ENCODE assay signal across 10 cellular contexts in the genomic region with DNA sequence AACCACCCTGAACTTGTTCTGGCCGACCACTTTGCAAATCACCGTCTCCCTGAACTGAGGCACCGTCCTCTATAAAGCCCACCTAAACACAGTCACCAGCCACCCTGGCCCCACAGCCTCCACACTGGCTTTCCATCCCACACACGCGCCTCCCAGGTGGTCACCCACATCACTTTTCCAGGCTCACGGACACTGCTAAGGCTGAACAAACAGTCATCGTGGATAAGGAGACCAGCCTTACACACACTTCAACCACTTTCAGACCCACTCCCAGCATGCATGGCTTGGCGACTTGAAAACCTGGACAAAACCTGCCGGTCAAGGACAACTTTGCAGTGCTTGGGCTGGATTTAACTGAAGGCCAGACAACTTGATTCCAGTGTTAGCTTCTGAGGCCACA. TPM values are rescaled to one million over a fixed set of nuclear protein-coding genes. Genes with fewer than 3 reads are reported as not detected.
DNase-seq lines count a peak whose midpoint lies in the region; ATAC-seq and TF ChIP-seq lines count a peak whose summit lies in the region.
"Had no signal": no experiment of that assay in that cellular context is flagged by ENCODE, and none has a peak within 500 bp of the region (broad histone marks: within the 10 kb centered on the region; RNA-seq: fewer than 3 reads in every experiment).

No MANE protein-coding gene starts in this region.

- no peak for ATAC-seq in IMR-90 (ENCODE audit: low read depth)

- peak overlapping the region in 7 of 8 donors; percentile 62 to 89 (median 75) for H3K4me3 Mint-ChIP-seq in CD4-positive, alpha-beta memory T cell
- H3K4me3 Mint-ChIP-seq: neural crest cell had no signal

- no peak overlapping the region for H3K4me3 ChIP-seq in CD4-positive, alpha-beta memory T cell (ENCODE audit: low read length in 2 of 2)
- H3K4me3 ChIP-seq in IMR-90 (ENCODE audit: insufficient read depth, low read depth, low read length) (no peak overlapping the region), neuronal stem cell (ENCODE audit: low read length in 2 of 2) (no peak overlapping the region)

- intact Hi-C loops in CD4-positive, alpha-beta memory T cell (cut with micrococcal nuclease), result loop anchor here (5.0 kb wide), 1 partner anchor 36 kb away; no protein-coding TSS in a partner anchor
- intact Hi-C loops in IMR-90 (cut with micrococcal nuclease), result loop anchor here (5.0 kb wide), 1 partner anchor 36 kb away; no protein-coding TSS in a partner anchor

- H3K4ac ChIP-seq in IMR-90 (ENCODE audit: low read depth, low read length) (no peak overlapping the region), neuronal stem cell (ENCODE audit: low read length) (no peak overlapping the region)

- peaks cover 99% of the 10 kb centered on the region for H4K20me1 ChIP-seq in IMR-90 (ENCODE audit: insufficient read depth, low read length)

- no peak for TF ChIP-seq CTCF in IMR-90 (conservative IDR thresholded peaks at IDR 0.05; ENCODE audit: low read depth, low read length)

- H4K5ac ChIP-seq in IMR-90 (ENCODE audit: low read depth, low read length), result no peak overlapping the region

- no peaks in the 10 kb centered on the region for H3K27me3 Mint-ChIP-seq in CD4-positive, alpha-beta memory T cell

- 96% methylated on average over 9 of the region's 9 CpGs; no CpG with 5 or more reads in 1 of the 2 experiments for WGBS in IMR-90 (ENCODE audit: extremely low coverage in 2 of 2, insufficient read length in 1 of 2), 2 experiments
- WGBS in neuronal stem cell (ENCODE audit: extremely low coverage in 2 of 2, insufficient read length in 2 of 2, insufficient replicate concordance in 1 of 2), 2 donors, result no CpG with 5 or more reads among the region's 9 CpGs

- H2BK12ac ChIP-seq in neuronal stem cell (ENCODE audit: low read length), result no peak overlapping the region

- peak overlapping the region; percentile 14 for H3K27ac ChIP-seq in CD4-positive, alpha-beta memory T cell (ENCODE audit: low read depth, low read length)
- H3K27ac ChIP-seq in IMR-90 (ENCODE audit: insufficient read depth, low read length) (no peak overlapping the region), neuronal stem cell (replicated peaks; ENCODE audit: low read length) (no peak overlapping the region)

- H3K9me3 ChIP-seq in CD4-positive, alpha-beta memory T cell (ENCODE audit: control insufficient read depth in 1 of 2, low read length in 2 of 2), result no peaks in the 10 kb centered on the region
- H3K9me3 ChIP-seq in IMR-90 (ENCODE audit: control insufficient read depth, insufficient read depth, low read length) (no peaks in the 10 kb centered on the region), neuronal stem cell (replicated peaks in 1 of 2; ENCODE audit: control insufficient read depth in 2 of 2, insufficient read depth in 1 of 2, low read depth in 1 of 2, low read length in 2 of 2) (no peaks in the 10 kb centered on the region)

- H3K18ac ChIP-seq in IMR-90 (ENCODE audit: low read depth, low read length) (no peak overlapping the region), neuronal stem cell (ENCODE audit: low read length) (no peak overlapping the region)

- H4K91ac ChIP-seq in IMR-90 (ENCODE audit: insufficient read depth, low read depth, low read length), result no peak overlapping the region
- no peak overlapping the region for H4K91ac ChIP-seq in neuronal stem cell (ENCODE audit: low read depth, low read length, poor library complexity)

- H2BK15ac ChIP-seq in IMR-90 (ENCODE audit: low read depth, low read length), result no peak overlapping the region
- H2BK15ac ChIP-seq in neuronal stem cell (ENCODE audit: low read length), result no peak overlapping the region

- TF ChIP-seq POLR2A in IMR-90 (IDR thresholded peaks at IDR 0.05; ENCODE audit: low read depth, low read length), result no peak

- H2BK5ac ChIP-seq in IMR-90 (ENCODE audit: low read depth, low read length, poor library complexity, severe bottlenecking) (no peak overlapping the region), neuronal stem cell (ENCODE audit: low read length) (no peak overlapping the region)

- DNase-seq in CD4-positive, alpha-beta memory T cell, result no peak
- DNase-seq in IMR-90 (no peak), astrocyte of the hippocampus (ENCODE audit: low read depth, low spot score) (peak; percentile 33), neuronal stem cell (ENCODE audit: low spot score) (no peak), NK-92 (lab: John Stamatoyannopoulos, UW; ENCODE audit: unreplicated experiment) (no peak), SW480 (ENCODE audit: low spot score) (no peak)
- no peak for DNase-seq in activated CD4-positive, CD25-positive, alpha-beta regulatory T cell treated with anti-CD3 and anti-CD28 coated beads, Interleukin-2, amount 50 U/mL, for 72 hours
- DNase-seq: erythroblast had no signal

- H3K36me3 Mint-ChIP-seq in CD4-positive, alpha-beta memory T cell, result no peaks in the 10 kb centered on the region
- H3K36me3 Mint-ChIP-seq: IgD-negative memory B cell had no signal

- H3K9ac ChIP-seq in IMR-90 (ENCODE audit: low read depth, low read length) (no peak overlapping the region), neuronal stem cell (ENCODE audit: low read depth, low read length, poor library complexity) (no peak overlapping the region)

- POLR2A ChIA-PET in CD4-positive, alpha-beta memory T cell (lab: Charles Lee; ENCODE audit: partially characterized antibody), result interaction anchor here (1.1 to 6.4 kb wide), 4 partner anchors 9 to 235 kb away, joined by 3 to 64 read pairs (median 10); partner anchors contain the start of genes CHSY1 and SNRPA1
- POLR2A ChIA-PET in IMR-90 (lab: Charles Lee; ENCODE audit: unreplicated experiment), result no interaction called here

- H3K23ac ChIP-seq in IMR-90 (ENCODE audit: low read depth, low read length), result peak overlapping the region; percentile 20; the same call in 1 of the 2 replicates
- H3K23ac ChIP-seq in neuronal stem cell (ENCODE audit: low read depth, low read length, poor library complexity), result peak overlapping the region; percentile 32

- dilution Hi-C loops in IMR-90 (cut with HindIII; ENCODE audit: low sequenced_read_pairs, unreplicated experiment), result no loop called here

- no peak overlapping the region for H2BK120ac ChIP-seq in IMR-90 (ENCODE audit: low read depth, low read length)
- H2BK120ac ChIP-seq in neuronal stem cell (ENCODE audit: low read depth, low read length), result no peak overlapping the region

- no peaks in the 10 kb centered on the region for H3K27me3 ChIP-seq in CD4-positive, alpha-beta memory T cell (ENCODE audit: insufficient read depth, low read length)
- H3K27me3 ChIP-seq in IMR-90 (ENCODE audit: control insufficient read depth, insufficient read depth, low read length), result no peaks in the 10 kb centered on the region
- peaks cover 0 to 5% (median 0%) of the 10 kb centered on the region in 3 experiments for H3K27me3 ChIP-seq in neuronal stem cell (ENCODE audit: control insufficient read depth in 3 of 3, insufficient read depth in 3 of 3, low read depth in 1 of 3, low read length in 3 of 3)

- peak overlapping the region; percentile 82 to 97 (median 89) for H3K27ac Mint-ChIP-seq in CD4-positive, alpha-beta memory T cell

- H3K79me1 ChIP-seq in IMR-90 (ENCODE audit: low read depth in 1 of 2, low read length in 2 of 2), result peaks cover 4 to 78% of the 10 kb centered on the region in 2 experiments; a peak in 2 of 4 replicates
- H3K79me1 ChIP-seq in neuronal stem cell (ENCODE audit: low read depth, low read length), result peaks cover 15% of the 10 kb centered on the region

- peaks cover 96% of the 10 kb centered on the region for H3K4me1 ChIP-seq in CD4-positive, alpha-beta memory T cell (ENCODE audit: insufficient read depth, low read length)
- peaks cover 41% of the 10 kb centered on the region for H3K4me1 ChIP-seq in IMR-90 (ENCODE audit: control insufficient read depth, insufficient read depth, low read length)
- peaks cover 0 to 7% of the 10 kb centered on the region in 2 donors for H3K4me1 ChIP-seq in neuronal stem cell (ENCODE audit: control insufficient read depth in 2 of 2, insufficient read depth in 1 of 2, low read depth in 1 of 2, low read length in 2 of 2)

- H3K4me1 Mint-ChIP-seq in CD4-positive, alpha-beta memory T cell, result peaks cover 69 to 99% (median 80%) of the 10 kb centered on the region in 4 donors

- TF ChIP-seq RAD21 in IMR-90 (IDR thresholded peaks at IDR 0.05; ENCODE audit: low read length), result no peak

- H3K14ac ChIP-seq in IMR-90 (replicated peaks; ENCODE audit: low read depth, low read length) (no peak overlapping the region), neuronal stem cell (ENCODE audit: low read length) (no peak overlapping the region)

- H3K56ac ChIP-seq in IMR-90 (ENCODE audit: extremely low read depth, insufficient read depth, low read length), result no peak overlapping the region

- no peaks in the 10 kb centered on the region for H3K36me3 ChIP-seq in CD4-positive, alpha-beta memory T cell (ENCODE audit: insufficient read depth, low read length)
- H3K36me3 ChIP-seq in IMR-90 (ENCODE audit: control insufficient read depth, insufficient read depth, low read length), result peaks cover 18% of the 10 kb centered on the region
- H3K36me3 ChIP-seq in neuronal stem cell (replicated peaks in 1 of 2; ENCODE audit: control insufficient read depth in 2 of 2, insufficient read depth in 2 of 2, low read length in 2 of 2), result peaks cover 5 to 63% of the 10 kb centered on the region in 2 donors

- no peak overlapping the region for H2BK20ac ChIP-seq in IMR-90 (ENCODE audit: low read depth, low read length)

- H3K9me3 Mint-ChIP-seq in CD4-positive, alpha-beta memory T cell, result no peaks in the 10 kb centered on the region
- H3K9me3 Mint-ChIP-seq: IgD-negative memory B cell, neural crest cell had no signal

- no TSS peak for BruUV-seq in IMR-90 (replicated peaks; lab: Mats Ljungman, UMichigan)

- H2AFZ ChIP-seq in IMR-90 (replicated peaks; ENCODE audit: low read length, poor library complexity), result no peak overlapping the region
- no peak overlapping the region for H2AFZ ChIP-seq in neuronal stem cell (ENCODE audit: low read length)

- H4K8ac ChIP-seq in IMR-90 (ENCODE audit: low read depth in 2 of 2, low read length in 2 of 2) (no peak overlapping the region), neuronal stem cell (ENCODE audit: low read depth, low read length) (no peak overlapping the region)

- H3K4me2 ChIP-seq in IMR-90 (ENCODE audit: low read depth, low read length) (no peak overlapping the region; the same call in 1 of the 2 replicates), neuronal stem cell (ENCODE audit: insufficient read depth, low read length, poor library complexity, severe bottlenecking) (no peak overlapping the region)

- H2AK5ac ChIP-seq in IMR-90 (ENCODE audit: low read depth, low read length), result no peak overlapping the region
- no peak overlapping the region for H2AK5ac ChIP-seq in neuronal stem cell (ENCODE audit: low read depth, low read length)

- H3K9me1 ChIP-seq in IMR-90 (ENCODE audit: insufficient read depth, low read length), result peaks cover 44% of the 10 kb centered on the region

- CTCF ChIA-PET in CD4-positive, alpha-beta memory T cell (lab: Charles Lee; ENCODE audit: partially characterized antibody), result interaction anchor here (1.1 to 6.1 kb wide), 9 partner anchors 9 to 398 kb away, joined by 3 to 33 read pairs (median 8); partner anchors contain the start of gene CHSY1
- CTCF ChIA-PET in IMR-90 (lab: Yijun Ruan, JAX), result no interaction called here

- peak overlapping the region; percentile 20 for H2AK9ac ChIP-seq in IMR-90 (replicated peaks; ENCODE audit: low read depth, low read length, poor library complexity)

- in situ Hi-C loops in IMR-90 (cut with MboI; ENCODE audit: low sequenced_read_pairs), result no loop called here

RNA-seq across cellular contexts. Expression of gene CHSY1, which starts 8.4 kb away (rescaled TPM):
- 10 to 100 TPM; 11.1 to 11.9 TPM for total RNA-seq in CD4-positive, alpha-beta memory T cell
- polyA plus RNA-seq in CD4-positive, alpha-beta memory T cell, result 1 to 10 TPM in 1 of 2 donors, under 1 TPM in 1; 0.64 to 2.7 TPM
- total RNA-seq in IMR-90 (2012; rRNA removed), result 53.2 and 55.3 TPM in 2 replicates
- 40.5 and 40.9 TPM in 2 replicates for polyA plus RNA-seq in IMR-90 (2012; rRNA removed)
- polyA plus RNA-seq in IMR-90 (2012; cell fraction: cytosol; rRNA removed), result 12.6 and 25.0 TPM in 2 replicates
- polyA plus RNA-seq in IMR-90 (2012; cell fraction: nucleus; rRNA removed; ENCODE audit: low replicate concordance), result 7.3 and 45.0 TPM in 2 replicates
- 21.2 TPM for polyA plus RNA-seq in neuronal stem cell (2013, experiment 1 of 2)
- polyA plus RNA-seq in neuronal stem cell (2013, experiment 2 of 2), result 19.4 TPM

RNA-seq across cellular contexts. Expression of gene SELENOS, which starts 33.9 kb away (rescaled TPM):
- 10 to 100 TPM; 49.1 to 53.8 TPM for total RNA-seq in CD4-positive, alpha-beta memory T cell
- polyA plus RNA-seq in CD4-positive, alpha-beta memory T cell, result 100 to 1,000 TPM in 1 of 2 donors, 10 to 100 TPM in 1; 69.8 to 112 TPM
- 39.8 and 67.5 TPM in 2 replicates for total RNA-seq in IMR-90 (2012; rRNA removed)
- polyA plus RNA-seq in IMR-90 (2012; rRNA removed), result 73.9 and 77.1 TPM in 2 replicates
- 61.9 and 89.3 TPM in 2 replicates for polyA plus RNA-seq in IMR-90 (2012; cell fraction: cytosol; rRNA removed)
- polyA plus RNA-seq in IMR-90 (2012; cell fraction: nucleus; rRNA removed; ENCODE audit: low replicate concordance), result 72.4 and 84.7 TPM in 2 replicates
- polyA plus RNA-seq in neuronal stem cell (2013, experiment 1 of 2), result 27.7 TPM
- polyA plus RNA-seq in neuronal stem cell (2013, experiment 2 of 2), result 28.7 TPM

RNA-seq across cellular contexts. Expression of gene SNRPA1, which starts 51.6 kb away (rescaled TPM):
- 100 to 1,000 TPM in 1 of 2 experiments, 10 to 100 TPM in 1; 90.5 to 100 TPM for total RNA-seq in CD4-positive, alpha-beta memory T cell
- polyA plus RNA-seq in CD4-positive, alpha-beta memory T cell, result 10 to 100 TPM; 76.6 to 82.0 TPM
- 37.1 and 47.5 TPM in 2 replicates for total RNA-seq in IMR-90 (2012; rRNA removed)
- 75.8 and 79.9 TPM in 2 replicates for polyA plus RNA-seq in IMR-90 (2012; rRNA removed)
- 32.8 and 36.8 TPM in 2 replicates for polyA plus RNA-seq in IMR-90 (2012; cell fraction: cytosol; rRNA removed)
- polyA plus RNA-seq in IMR-90 (2012; cell fraction: nucleus; rRNA removed; ENCODE audit: low replicate concordance), result 24.2 and 105 TPM in 2 replicates
- polyA plus RNA-seq in neuronal stem cell (2013, experiment 1 of 2), result 125 TPM
- polyA plus RNA-seq in neuronal stem cell (2013, experiment 2 of 2), result 129 TPM
